In genomic region chr7:1087952-1088920, GRCh38 we compare ENCODE assay signal across 7 cellular contexts. TPM values are rescaled to one million over a fixed set of nuclear protein-coding genes. Genes with fewer than 3 reads are reported as not detected.
A peak's percentile ranks its signal among the peaks of the same experiment; 100 is the strongest.
DNase-seq lines count a peak whose midpoint lies in the region; ATAC-seq and TF ChIP-seq lines count a peak whose summit lies in the region.

GPER1 (plus strand) TSS chr7:1088113; CDS start chr7:1091729, 3,616 bp downstream.

- no peak within 1 kb of the TSS for H3K4me3 ChIP-seq in mucosa of stomach (ENCODE audit: low read length)

- peak within 1 kb of the TSS; percentile 73 for H3K4me3 Mint-ChIP-seq in endothelial cell (ENCODE audit: unreplicated experiment)

- H3K4me1 ChIP-seq in mucosa of stomach (ENCODE audit: control insufficient read depth, insufficient read depth, low read length): peaks cover 35% of the 10 kb centered on the region

- peaks cover 3% of the 10 kb centered on the region for H3K27me3 Mint-ChIP-seq in endothelial cell (ENCODE audit: unreplicated experiment)

- peaks cover 15% of the 10 kb centered on the region for H3K27me3 ChIP-seq in mucosa of stomach (ENCODE audit: control insufficient read depth, insufficient read depth, low read length)

- peak within 1 kb of the TSS; percentile 41 for H3K9ac ChIP-seq in mucosa of stomach (ENCODE audit: low read length)

- no peak for TF ChIP-seq CTCF in endothelial cell (IDR thresholded peaks at IDR 0.05; ENCODE audit: unreplicated experiment)

- H3K27ac Mint-ChIP-seq in endothelial cell (ENCODE audit: unreplicated experiment): no peak within 1 kb of the TSS

- DNase-seq in GOT3 (lab: John Stamatoyannopoulos, UW): peak; percentile 43
- DNase-seq in SHP77 treated with DMSO at 0.1 percent for 48 hours (lab: John Stamatoyannopoulos, UW): peak; percentile 62
- no peak for DNase-seq in endothelial cell (ENCODE audit: low spot score)
- no peak for DNase-seq in DMS53 (lab: John Stamatoyannopoulos, UW)

- H3K36me3 Mint-ChIP-seq in endothelial cell (ENCODE audit: low read depth, unreplicated experiment): peaks cover 3% of the 10 kb centered on the region

- no peaks in the 10 kb centered on the region for H3K36me3 ChIP-seq in mucosa of stomach (ENCODE audit: control insufficient read depth, insufficient read depth, low read length)

- ATAC-seq in HG03432 (IDR thresholded peaks at IDR 0.05; ENCODE audit: unreplicated experiment) (no peak), GM21529 (IDR thresholded peaks at IDR 0.05; ENCODE audit: unreplicated experiment) (no peak)

- H3K9me3 ChIP-seq in mucosa of stomach (ENCODE audit: control insufficient read depth, low read length): no peaks in the 10 kb centered on the region

- H3K9me3 Mint-ChIP-seq in endothelial cell (ENCODE audit: unreplicated experiment): no peaks in the 10 kb centered on the region

- peaks cover 3% of the 10 kb centered on the region for H3K4me1 Mint-ChIP-seq in endothelial cell (ENCODE audit: unreplicated experiment)

RNA-seq across cellular contexts. Expression of gene GPER1, which starts in this region (rescaled TPM):
- 0.72 TPM for total RNA-seq in endothelial cell (ENCODE audit: unreplicated experiment)

Comparison
In these comparisons a context has a peak if more than half of its experiments do, and no peak if none do; other contexts are left out.
1. DNase-seq: peak in GOT3 (single experiment) and SHP77 treated with DMSO at 0.1 percent for 48 hours (single experiment); none in endothelial cell (single experiment) and DMS53 (single experiment).